In genomic region chr2:229800997-229801754, GRCh38 we compare ENCODE assay signal across 8 cellular contexts.
DNase-seq lines count a peak whose midpoint lies in the region; ATAC-seq and TF ChIP-seq lines count a peak whose summit lies in the region.

No MANE protein-coding gene starts in this region.

- no peak overlapping the region for H3K27ac Mint-ChIP-seq in stimulated activated effector memory CD8-positive, alpha-beta T cell treated with anti-CD3 and anti-CD28 coated beads, Interleukin-12 subunit alpha, Interleukin-12 subunit beta, amount 100 ng/mL, for 72 hours

- no peak overlapping the region for H3K4me3 Mint-ChIP-seq in stimulated activated effector memory CD8-positive, alpha-beta T cell treated with anti-CD3 and anti-CD28 coated beads, Interleukin-12 subunit alpha, Interleukin-12 subunit beta, amount 100 ng/mL, for 72 hours

- H3K36me3 Mint-ChIP-seq in stimulated activated effector memory CD8-positive, alpha-beta T cell treated with anti-CD3 and anti-CD28 coated beads, Interleukin-12 subunit alpha, Interleukin-12 subunit beta, amount 100 ng/mL, for 72 hours: peaks cover 99% of the 10 kb centered on the region

- DNase-seq in NCI-H82 (lab: John Stamatoyannopoulos, UW) (peak; percentile 76), epithelial cell of esophagus (ENCODE audit: low read depth) (peak; percentile 76), myocyte (ENCODE audit: low read depth) (peak; percentile 64)
- peak; percentile 17 to 30 (median 26) for DNase-seq in activated CD8-positive, alpha-beta memory T cell treated with anti-CD3 and anti-CD28 coated beads for 48 hours (ENCODE audit: low read depth in 2 of 3, low spot score in 2 of 3)
- DNase-seq in stimulated activated effector memory CD8-positive, alpha-beta T cell treated with anti-CD3 and anti-CD28 coated beads, Interleukin-12 subunit alpha, Interleukin-12 subunit beta, amount 100 ng/mL, for 72 hours (ENCODE audit: low spot score in 2 of 2): peak; percentile 36 to 79

- H3K4me1 Mint-ChIP-seq in stimulated activated effector memory CD8-positive, alpha-beta T cell treated with anti-CD3 and anti-CD28 coated beads, Interleukin-12 subunit alpha, Interleukin-12 subunit beta, amount 100 ng/mL, for 72 hours: no peaks in the 10 kb centered on the region

- TF ChIP-seq CTCF in GM12875 (IDR thresholded peaks at IDR 0.05; ENCODE audit: borderline replicate concordance, insufficient read depth, low read depth, low read length): peak; percentile 62
- peak; percentile 82 for TF ChIP-seq CTCF in epithelial cell of esophagus (IDR thresholded peaks at IDR 0.05; ENCODE audit: insufficient read depth, low read depth, low read length, missing control alignments)

- ATAC-seq in HG02981 (IDR thresholded peaks at IDR 0.05; ENCODE audit: unreplicated experiment): peak; percentile 82
- ATAC-seq in stimulated activated effector memory CD8-positive, alpha-beta T cell treated with anti-CD3 and anti-CD28 coated beads, Interleukin-12 subunit alpha, Interleukin-12 subunit beta, amount 100 ng/mL, for 72 hours: peak; percentile 57
- no peak for ATAC-seq in HG03045 (IDR thresholded peaks at IDR 0.05; ENCODE audit: unreplicated experiment)

- no peak overlapping the region for H3K4me3 ChIP-seq in GM12875 (ENCODE audit: low read depth, low read length)
- no peak overlapping the region for H3K4me3 ChIP-seq in epithelial cell of esophagus (ENCODE audit: low read length)

- H3K9me3 Mint-ChIP-seq in stimulated activated effector memory CD8-positive, alpha-beta T cell treated with anti-CD3 and anti-CD28 coated beads, Interleukin-12 subunit alpha, Interleukin-12 subunit beta, amount 100 ng/mL, for 72 hours: no peaks in the 10 kb centered on the region

Comparison
In these comparisons a context has a peak if more than half of its experiments do, and no peak if none do; other contexts are left out.
1. DNase-seq: peak in every context shown above with its lines; median percentile 76 in NCI-H82; 76 in epithelial cell of esophagus; 64 in myocyte; 58 in stimulated activated effector memory CD8-positive, alpha-beta T cell treated with anti-CD3 and anti-CD28 coated beads, Interleukin-12 subunit alpha, Interleukin-12 subunit beta, amount 100 ng/mL, for 72 hours; 26 in activated CD8-positive, alpha-beta memory T cell treated with anti-CD3 and anti-CD28 coated beads for 48 hours.